9 cellular contexts compared by ENCODE assay signal in genomic region chr22:29704528-29705285, GRCh38. TPM values are rescaled to one million over a fixed set of nuclear protein-coding genes. Genes with fewer than 3 reads are reported as not detected.
A peak's percentile ranks its signal among the peaks of the same experiment; 100 is the strongest.
DNase-seq lines count a peak whose midpoint lies in the region; FAIRE-seq and TF ChIP-seq lines count a peak whose summit lies in the region.
"Had no signal": no experiment of that assay in that cellular context is flagged by ENCODE, and none has a peak within 500 bp of the region (broad histone marks: within the 10 kb centered on the region; RNA-seq: fewer than 3 reads in every experiment).

No MANE protein-coding gene starts in this region.

- 70% methylated on average over 12 of the region's 14 CpGs; no CpG with 5 or more reads in 1 of the 2 experiments for WGBS in H1 (ENCODE audit: extremely low coverage in 1 of 2, insufficient coverage in 1 of 2, insufficient read length in 1 of 2, insufficient replicate concordance in 2 of 2, low coverage in 1 of 2, low lambda C conversion rate in 2 of 2, missing lambda C conversion rate in 1 of 2), 2 experiments
- WGBS in esophagus muscularis mucosa: 12% methylated on average over 5 of the region's 14 CpGs

- H3K18ac ChIP-seq in H1 (ENCODE audit: extremely low read depth, low read length): peak overlapping the region; percentile 62; the same call in 1 of the 2 replicates

- peak overlapping the region; percentile 40; the same call in 1 of the 2 replicates for H2AK5ac ChIP-seq in H1 (ENCODE audit: low read depth, low read length)

- H3K4me1 ChIP-seq in H1 (replicated peaks in 1 of 4; ENCODE audit: control insufficient read depth in 3 of 4, insufficient read depth in 4 of 4, low read length in 3 of 4): peaks cover 9 to 55% (median 47%) of the 10 kb centered on the region in 4 experiments
- H3K4me1 ChIP-seq in esophagus muscularis mucosa: peaks cover 7 to 58% (median 40%) of the 10 kb centered on the region in 4 donors

- H3K27me3 ChIP-seq in H1 (replicated peaks in 1 of 4; ENCODE audit: control insufficient read depth in 3 of 4, extremely low read depth in 1 of 4, insufficient read depth in 3 of 4, low read length in 3 of 4) (peaks cover 0 to 30% (median 12%) of the 10 kb centered on the region in 4 experiments; a peak in 3 of 7 replicates), esophagus muscularis mucosa (peaks cover 0 to 98% (median 6%) of the 10 kb centered on the region in 4 donors)

- no peak for FAIRE-seq in H1 (lab: Jason Lieb, UNC)

- DNase-seq in ELR (ENCODE audit: low read depth) (peak; percentile 49), NCI-H345 treated with DMSO at 0.1 percent for 48 hours (lab: John Stamatoyannopoulos, UW; ENCODE audit: unreplicated experiment) (peak; percentile 28), H1 (ENCODE audit: low read depth in 1 of 2, low spot score in 2 of 2) (no peak), posterior cingulate gyrus (peak in 9 of 10 donors; percentile 39 to 94 (median 66)), HEK293T (ENCODE audit: extremely low spot score) (no peak), esophagus muscularis mucosa (ENCODE audit: extremely low spot score) (no peak)
- no peak for DNase-seq in activated CD4-positive, alpha-beta T cell treated with anti-CD3 and anti-CD28 coated beads, Interleukin-2, amount 10 ng/mL, durations not matched to agents 7 days and 5 days
- DNase-seq: effector CD4-positive, alpha-beta T cell; NCI-H2081 treated with DMSO at 0.1 percent for 48 hours had no signal

- H3K4me2 ChIP-seq in H1 (ENCODE audit: insufficient read depth in 1 of 2, low read depth in 2 of 2, low read length in 2 of 2): peak overlapping the region; percentile 35 to 58; a peak in 1 of 4 replicates

- CTCF ChIA-PET in H1 (lab: Charles Lee; ENCODE audit: partially characterized antibody): interaction anchor here (0.9 to 3.1 kb wide), 7 partner anchors 12 to 80 kb away, joined by 3 to 12 read pairs (median 3); no protein-coding TSS in a partner anchor
- CTCF ChIA-PET in HEK293T (lab: Yijun Ruan, JAX): interaction anchor here (0.6 to 1.4 kb wide), 2 partner anchors 14 to 16 kb away, joined by 3 to 5 read pairs; no protein-coding TSS in a partner anchor
- CTCF ChIA-PET in activated CD4-positive, alpha-beta T cell treated with anti-CD3 and anti-CD28 coated beads, Interleukin-2, amount 10 ng/mL, durations not matched to agents 7 days and 5 days (lab: Charles Lee): no interaction called here

- H3K36me3 ChIP-seq in H1 (ENCODE audit: control insufficient read depth in 2 of 4, insufficient read depth in 4 of 4, low read length in 3 of 4) (no peaks in the 10 kb centered on the region), esophagus muscularis mucosa (no peaks in the 10 kb centered on the region)

- H3K23ac ChIP-seq in H1 (ENCODE audit: insufficient read length): no peak overlapping the region

- no peaks in the 10 kb centered on the region for H3K79me1 ChIP-seq in H1 (ENCODE audit: low read depth, low read length)

- TF ChIP-seq POLR2A in H1 (IDR thresholded peaks at IDR 0.05; ENCODE audit: control extremely low read depth in 1 of 2, low read depth in 2 of 2, low read length in 2 of 2): no peak
- TF ChIP-seq POLR2A in esophagus muscularis mucosa (IDR thresholded peaks at IDR 0.05; ENCODE audit: low read depth): no peak

- intact Hi-C loops in posterior cingulate gyrus (cut with DNase I) (no loop called here), esophagus muscularis mucosa (cut with DNase I) (no loop called here)

- TF ChIP-seq EP300 in H1 (IDR thresholded peaks at IDR 0.05; ENCODE audit: borderline replicate concordance in 1 of 2, low read depth in 2 of 2, low read length in 2 of 2) (no peak), esophagus muscularis mucosa (IDR thresholded peaks at IDR 0.05) (no peak)

- H4K5ac ChIP-seq in H1 (ENCODE audit: insufficient read length, low read depth, low read length): no peak overlapping the region

- POLR2A ChIA-PET in H1 (lab: Charles Lee; ENCODE audit: partially characterized antibody): interaction anchor here (4.3 kb wide), 1 partner anchor 12 kb away, joined by 13 read pairs; no protein-coding TSS in a partner anchor
- POLR2A ChIA-PET in HEK293T (lab: Yijun Ruan, JAX): no interaction called here
- POLR2A ChIA-PET in activated CD4-positive, alpha-beta T cell treated with anti-CD3 and anti-CD28 coated beads, Interleukin-2, amount 10 ng/mL, durations not matched to agents 7 days and 5 days (lab: Charles Lee): no interaction called here

- no peak for TF ChIP-seq RAD21 in H1 (IDR thresholded peaks at IDR 0.05 in 1 of 2, conservative IDR thresholded peaks at IDR 0.05 in 1 of 2; ENCODE audit: low read depth in 2 of 2, low read length in 2 of 2)

- H3K79me2 ChIP-seq in H1 (ENCODE audit: control insufficient read depth in 1 of 2, insufficient read depth in 2 of 2, low read length in 2 of 2): no peaks in the 10 kb centered on the region

- H3K9me3 ChIP-seq in H1 (ENCODE audit: insufficient read depth in 2 of 2, low read depth in 1 of 2, low read length in 1 of 2): no peaks in the 10 kb centered on the region
- H3K9me3 ChIP-seq in esophagus muscularis mucosa: no peaks in the 10 kb centered on the region

- H2BK120ac ChIP-seq in H1 (replicated peaks; ENCODE audit: low read depth, low read length): peak overlapping the region; percentile 21

- peaks cover 9% of the 10 kb centered on the region; the same call in 1 of the 2 replicates for H3K23me2 ChIP-seq in H1 (ENCODE audit: low read depth, low read length)

- no peak overlapping the region for H2BK15ac ChIP-seq in H1 (ENCODE audit: low read length)

- no peaks in the 10 kb centered on the region for H3K36me3 Mint-ChIP-seq in activated CD4-positive, alpha-beta T cell treated with anti-CD3 and anti-CD28 coated beads, Interleukin-2, amount 10 ng/mL, durations not matched to agents 7 days and 5 days (ENCODE audit: low read depth)

- H3K9ac ChIP-seq in H1 (replicated peaks in 1 of 4; ENCODE audit: extremely low read depth in 1 of 4, low read depth in 3 of 4, low read length in 3 of 4): no peak overlapping the region

- peaks cover 4% of the 10 kb centered on the region for H3K27me3 Mint-ChIP-seq in activated CD4-positive, alpha-beta T cell treated with anti-CD3 and anti-CD28 coated beads, Interleukin-2, amount 10 ng/mL, durations not matched to agents 7 days and 5 days

- H3K4me3 Mint-ChIP-seq in activated CD4-positive, alpha-beta T cell treated with anti-CD3 and anti-CD28 coated beads, Interleukin-2, amount 10 ng/mL, durations not matched to agents 7 days and 5 days: no peak overlapping the region

- H3K9me3 Mint-ChIP-seq in activated CD4-positive, alpha-beta T cell treated with anti-CD3 and anti-CD28 coated beads, Interleukin-2, amount 10 ng/mL, durations not matched to agents 7 days and 5 days: no peaks in the 10 kb centered on the region

- H2BK12ac ChIP-seq in H1 (ENCODE audit: low read depth, low read length): 0 out of 2 replicates have a peak overlapping the region, but pooled peaks have one; percentile 12

- H2BK20ac ChIP-seq in H1 (ENCODE audit: low read length): 0 out of 2 replicates have a peak overlapping the region, but pooled peaks have one; percentile 61

- H4K91ac ChIP-seq in H1 (replicated peaks; ENCODE audit: insufficient read length, low read length): peak overlapping the region; percentile 32

- H4K8ac ChIP-seq in H1 (ENCODE audit: extremely low read depth, insufficient read depth, low read length): peak overlapping the region; percentile 25; the same call in 1 of the 2 replicates

- H2BK5ac ChIP-seq in H1 (ENCODE audit: low read depth, low read length): no peak overlapping the region

- H3K27ac ChIP-seq in H1 (ENCODE audit: low read depth, low read length) (no peak overlapping the region), esophagus muscularis mucosa (replicated peaks in 1 of 4) (peak overlapping the region in 2 of 4 donors; percentile 28 to 63)

- no peak overlapping the region for H2AFZ ChIP-seq in H1 (ENCODE audit: low read length)

- peaks cover 5% of the 10 kb centered on the region in 2 experiments for H4K20me1 ChIP-seq in H1 (replicated peaks in 1 of 2; ENCODE audit: control insufficient read depth in 1 of 2, insufficient read depth in 2 of 2, low read length in 2 of 2)

- peaks cover 18% of the 10 kb centered on the region for H3K4me1 Mint-ChIP-seq in activated CD4-positive, alpha-beta T cell treated with anti-CD3 and anti-CD28 coated beads, Interleukin-2, amount 10 ng/mL, durations not matched to agents 7 days and 5 days

- no peak overlapping the region for H3K56ac ChIP-seq in H1 (replicated peaks; ENCODE audit: insufficient read length, low read depth, low read length)

- no peak overlapping the region for H3K27ac Mint-ChIP-seq in activated CD4-positive, alpha-beta T cell treated with anti-CD3 and anti-CD28 coated beads, Interleukin-2, amount 10 ng/mL, durations not matched to agents 7 days and 5 days

- no peak overlapping the region for H3K4me3 ChIP-seq in H1 (ENCODE audit: extremely low read depth in 1 of 4, insufficient read depth in 2 of 4, low read depth in 3 of 4, low read length in 4 of 4)
- H3K4me3 ChIP-seq in esophagus muscularis mucosa: no peak overlapping the region

- TF ChIP-seq CTCF in H1 (IDR thresholded peaks at IDR 0.05; ENCODE audit: control extremely low read depth in 1 of 3, insufficient read depth in 1 of 3, low read depth in 1 of 3, low read length in 3 of 3) (no peak), esophagus muscularis mucosa (IDR thresholded peaks at IDR 0.05) (no peak)

- no peak overlapping the region for H3K14ac ChIP-seq in H1 (ENCODE audit: insufficient read length)

- no peak overlapping the region for H3K4ac ChIP-seq in H1 (replicated peaks; ENCODE audit: insufficient read length, low read depth, low read length)

TF ChIP-seq in H1, 55 proteins besides CTCF, POLR2A, EP300 and RAD21 (continues in another document):
- no peak for TF ChIP-seq POLR2AphosphoS5 (IDR thresholded peaks at IDR 0.05; ENCODE audit: low read depth, low read length)
- no peak for TF ChIP-seq ZNF274 (IDR thresholded peaks at IDR 0.05; ENCODE audit: borderline replicate concordance, extremely low read depth, low read length)

TF ChIP-seq in HEK293T, 16 proteins besides CTCF, POLR2A, EP300 and RAD21:
- TF ChIP-seq BHLHE40 (IDR thresholded peaks at IDR 0.05; ENCODE audit: borderline replicate concordance) (no peak), LEF1 (IDR thresholded peaks at IDR 0.05; ENCODE audit: borderline replicate concordance) (no peak)

RNA-seq across cellular contexts. Expression of gene CABP7, which starts 15.1 kb away (rescaled TPM):
- 0.20 and 0.34 TPM in 2 replicates for total RNA-seq in H1 (2021; fragmentation: NEBNext Ultra II Directional; extraction: Animal tissue kit (Norgen Biotek cat#: 25700))
- polyA plus RNA-seq in H1 (2011; rRNA removed): 0.36 and 1.0 TPM in 2 replicates
- polyA plus RNA-seq in H1 (2011; cell fraction: cytosol; rRNA removed): 0.92 TPM
- 1.5 TPM for polyA plus RNA-seq in H1 (2011; cell fraction: nucleus; rRNA removed)
- 0.41 to 0.54 TPM (median 0.45 TPM) in 4 replicates for polyA plus RNA-seq in H1 (2012, experiment 1 of 2)
- polyA plus RNA-seq in H1 (2012, experiment 2 of 2): 0.33 TPM
- polyA plus RNA-seq in H1 (2013, experiment 1 of 2): 0.06 TPM
- polyA plus RNA-seq in H1 (2013, experiment 2 of 2): 0.09 TPM
- 0.10 and 0.60 TPM in 2 replicates for polyA minus RNA-seq in H1 (2011; rRNA and poly(A)+ RNA removed)
- polyA minus RNA-seq in H1 (2011; cell fraction: cytosol; rRNA and poly(A)+ RNA removed): 0.51 TPM
- polyA minus RNA-seq in H1 (2011; cell fraction: nucleus; rRNA and poly(A)+ RNA removed): 0.50 TPM
- under 1 TPM in 1 of 2 experiments, not detected in 1; 0.06 TPM for total RNA-seq in activated CD4-positive, alpha-beta T cell treated with anti-CD3 and anti-CD28 coated beads, Interleukin-2, amount 10 ng/mL, durations not matched to agents 7 days and 5 days
- under 1 TPM; under 0.01 to 0.99 (median 0.54) TPM for total RNA-seq in esophagus muscularis mucosa

Comparison
In these comparisons a context has a peak if more than half of its experiments do, and no peak if none do; other contexts are left out.
1. DNase-seq: peak in ELR (single experiment), NCI-H345 treated with DMSO at 0.1 percent for 48 hours (single experiment) and posterior cingulate gyrus (9 of 10); none in H1 (0 of 2), HEK293T (single experiment), activated CD4-positive, alpha-beta T cell treated with anti-CD3 and anti-CD28 coated beads, Interleukin-2, amount 10 ng/mL, durations not matched to agents 7 days and 5 days (single experiment) and esophagus muscularis mucosa (single experiment).